19 cellular contexts compared by ENCODE assay signal in genomic region chr3:171315919-171316318, GRCh38.
"Had no signal": no experiment of that assay in that cellular context is flagged by ENCODE, and none has a peak within 500 bp of the region (broad histone marks: within the 10 kb centered on the region; RNA-seq: fewer than 3 reads in every experiment).

No MANE protein-coding gene starts in this region.

- H3K4me3 ChIP-seq: left ventricle myocardium inferior, neural progenitor cell, upper lobe of left lung had no signal

- H3K4me1 ChIP-seq: foreskin keratinocyte had no signal

- ATAC-seq: foreskin keratinocyte, WTC11 had no signal

- H3K27me3 ChIP-seq: foreskin keratinocyte, neural progenitor cell, upper lobe of left lung had no signal

- H3K36me3 Mint-ChIP-seq: immature natural killer cell, neural progenitor cell, WTC11 had no signal

- H3K27ac ChIP-seq: foreskin keratinocyte, left ventricle myocardium inferior, neural progenitor cell, upper lobe of left lung had no signal

- H3K27ac Mint-ChIP-seq: activated naive CD8-positive, alpha-beta T cell treated with anti-CD3 and anti-CD28 coated beads, Interleukin-2, amount 10 ng/mL, durations not matched to agents 7 days and 5 days; activated T-cell treated with anti-CD3 and anti-CD28 coated beads, Interleukin-2, amount 50 U/mL, for 24 hours; activated T-helper 2 cell treated with anti-CD3 and anti-CD28 coated beads, Interferon-gamma antibody, Interleukin-2, Interleukin-4, amounts not matched to agents 10 μg/mL and 5 μg/mL and 100 μg/mL, durations not matched to agents 14 hours and 24 hours and 36 hours; neural progenitor cell; progenitor cell of endocrine pancreas had no signal

- H3K27me3 Mint-ChIP-seq: activated naive CD8-positive, alpha-beta T cell treated with anti-CD3 and anti-CD28 coated beads, Interleukin-2, amount 10 ng/mL, durations not matched to agents 7 days and 5 days; activated T-cell treated with anti-CD3 and anti-CD28 coated beads, Interleukin-2, amount 50 U/mL, for 24 hours; progenitor cell of endocrine pancreas had no signal

- H3K4me3 Mint-ChIP-seq: activated naive CD8-positive, alpha-beta T cell treated with anti-CD3 and anti-CD28 coated beads, Interleukin-2, amount 10 ng/mL, durations not matched to agents 7 days and 5 days; activated T-cell treated with anti-CD3 and anti-CD28 coated beads, Interleukin-2, amount 50 U/mL, for 24 hours; immature natural killer cell; neural progenitor cell; WTC11 had no signal

- H3K9ac ChIP-seq: neural progenitor cell had no signal

- DNase-seq: activated naive CD4-positive, alpha-beta T cell; activated naive CD8-positive, alpha-beta T cell treated with anti-CD3 and anti-CD28 coated beads, Interleukin-2, amount 10 ng/mL, durations not matched to agents 7 days and 5 days; activated T-cell treated with anti-CD3 and anti-CD28 coated beads, Interleukin-2, amount 50 U/mL, for 24 hours; amygdala; erythroblast; foreskin keratinocyte; immature natural killer cell; left ventricle myocardium inferior; mammary epithelial cell; midbrain; retina; stimulated activated CD4-positive, alpha-beta T cell treated with anti-CD3 and anti-CD28 coated beads, Interleukin-2, amount 100 ng/mL, for 48 hours; stimulated activated naive CD4-positive, alpha-beta T cell; T-helper 9 cell; upper lobe of left lung had no signal

- H3K9me3 Mint-ChIP-seq: activated naive CD8-positive, alpha-beta T cell treated with anti-CD3 and anti-CD28 coated beads, Interleukin-2, amount 10 ng/mL, durations not matched to agents 7 days and 5 days; activated T-cell treated with anti-CD3 and anti-CD28 coated beads, Interleukin-2, amount 50 U/mL, for 24 hours; activated T-helper 2 cell treated with anti-CD3 and anti-CD28 coated beads, Interferon-gamma antibody, Interleukin-2, Interleukin-4, amounts not matched to agents 10 μg/mL and 5 μg/mL and 100 μg/mL, durations not matched to agents 14 hours and 24 hours and 36 hours; immature natural killer cell; neural progenitor cell; WTC11 had no signal

- H3K36me3 ChIP-seq: left ventricle myocardium inferior, neural progenitor cell, upper lobe of left lung had no signal

- H3K9me3 ChIP-seq: left ventricle myocardium inferior, upper lobe of left lung had no signal
